Comparison of ENCODE assay signal across 8 cellular contexts in genomic region chr2:62475172-62476011, GRCh38. TPM values are rescaled to one million over a fixed set of nuclear protein-coding genes. Genes with fewer than 3 reads are reported as not detected.
DNase-seq lines count a peak whose midpoint lies in the region; ATAC-seq, FAIRE-seq and TF ChIP-seq lines count a peak whose summit lies in the region.

No MANE protein-coding gene starts in this region.

- H3K9me3 ChIP-seq in naive thymus-derived CD4-positive, alpha-beta T cell (ENCODE audit: control insufficient read depth in 2 of 3, low read length in 3 of 3), result no peaks in the 10 kb centered on the region

- intact Hi-C loops in dorsolateral prefrontal cortex (cut with DNase I), result loop anchor here in 1 of 2 donors (2.0 kb wide), 1 partner anchor 25 kb away; no protein-coding TSS in a partner anchor
- intact Hi-C loops in naive thymus-derived CD4-positive, alpha-beta T cell (cut with micrococcal nuclease), result no loop called here

- no peaks in the 10 kb centered on the region for H3K9me3 Mint-ChIP-seq in naive thymus-derived CD4-positive, alpha-beta T cell
- H3K9me3 Mint-ChIP-seq in T-helper 2 cell treated with Interferon-gamma antibody and Interleukin-4, amounts not matched to agents 5 μg/mL and 100 μg/mL, for 36 hours, result no peaks in the 10 kb centered on the region

- H3K4me3 Mint-ChIP-seq in naive thymus-derived CD4-positive, alpha-beta T cell, result peak overlapping the region in 8 of 10 donors; percentile 11 to 59 (median 52)
- H3K4me3 Mint-ChIP-seq in T-helper 2 cell treated with Interferon-gamma antibody and Interleukin-4, amounts not matched to agents 5 μg/mL and 100 μg/mL, for 36 hours, result no peak overlapping the region

- H3K4me1 Mint-ChIP-seq in naive thymus-derived CD4-positive, alpha-beta T cell, result peaks cover 0 to 11% (median 6%) of the 10 kb centered on the region in 7 donors
- no peaks in the 10 kb centered on the region for H3K4me1 Mint-ChIP-seq in T-helper 2 cell treated with Interferon-gamma antibody and Interleukin-4, amounts not matched to agents 5 μg/mL and 100 μg/mL, for 36 hours (ENCODE audit: low read depth)

- ATAC-seq in naive thymus-derived CD4-positive, alpha-beta T cell, result peak; percentile 55

- H3K27ac Mint-ChIP-seq in naive thymus-derived CD4-positive, alpha-beta T cell, result no peak overlapping the region
- H3K27ac Mint-ChIP-seq in T-helper 2 cell treated with Interferon-gamma antibody and Interleukin-4, amounts not matched to agents 5 μg/mL and 100 μg/mL, for 36 hours, result no peak overlapping the region

- H3K27me3 Mint-ChIP-seq in naive thymus-derived CD4-positive, alpha-beta T cell, result peaks cover 4 to 22% (median 9%) of the 10 kb centered on the region in 5 donors
- peaks cover 31% of the 10 kb centered on the region for H3K27me3 Mint-ChIP-seq in T-helper 2 cell treated with Interferon-gamma antibody and Interleukin-4, amounts not matched to agents 5 μg/mL and 100 μg/mL, for 36 hours (ENCODE audit: low read depth)

- peak overlapping the region; percentile 2 to 87 (median 71) for H3K27ac ChIP-seq in dorsolateral prefrontal cortex
- H3K27ac ChIP-seq in naive thymus-derived CD4-positive, alpha-beta T cell (ENCODE audit: low read depth, low read length), result no peak overlapping the region

- POLR2A ChIA-PET in naive thymus-derived CD4-positive, alpha-beta T cell (lab: Charles Lee), result no interaction called here

- H3K36me3 Mint-ChIP-seq in naive thymus-derived CD4-positive, alpha-beta T cell, result no peaks in the 10 kb centered on the region
- H3K36me3 Mint-ChIP-seq in T-helper 2 cell treated with Interferon-gamma antibody and Interleukin-4, amounts not matched to agents 5 μg/mL and 100 μg/mL, for 36 hours (ENCODE audit: low read depth), result no peaks in the 10 kb centered on the region

- no peaks in the 10 kb centered on the region for H3K36me3 ChIP-seq in naive thymus-derived CD4-positive, alpha-beta T cell (ENCODE audit: control insufficient read depth in 2 of 3, insufficient read depth in 3 of 3, low read length in 3 of 3)

- TF ChIP-seq CTCF in AG10803 (conservative IDR thresholded peaks at IDR 0.05; ENCODE audit: low read length) (no peak; the same call in 1 of the 2 replicates), dorsolateral prefrontal cortex (IDR thresholded peaks at IDR 0.05 in 54 of 56, conservative IDR thresholded peaks at IDR 0.05 in 2 of 56; ENCODE audit: low read depth in 1 of 56, partially characterized antibody in 56 of 56) (peak in 4 of 56 donors; percentile 13 to 38 (median 30))

- H3K27me3 ChIP-seq in dorsolateral prefrontal cortex, result no peaks in the 10 kb centered on the region
- H3K27me3 ChIP-seq in naive thymus-derived CD4-positive, alpha-beta T cell (ENCODE audit: control insufficient read depth in 2 of 2, insufficient read depth in 2 of 2, low read length in 2 of 2), result no peaks in the 10 kb centered on the region

- 0 out of 2 replicates have a peak overlapping the region, but pooled peaks have one; percentile 8 for H3K4me3 ChIP-seq in AG10803 (ENCODE audit: low read length)
- H3K4me3 ChIP-seq in dorsolateral prefrontal cortex, result peak overlapping the region; percentile 0 to 71 (median 50)
- H3K4me3 ChIP-seq in naive thymus-derived CD4-positive, alpha-beta T cell (ENCODE audit: low read length), result no peak overlapping the region

- DNase-seq in AG10803 (ENCODE audit: low read depth) (peak; percentile 82), NCI-H1694 (lab: John Stamatoyannopoulos, UW) (peak; percentile 73), dorsolateral prefrontal cortex (peak in 8 of 10 donors; percentile 40 to 71 (median 58)), frontal cortex (ENCODE audit: low spot score in 2 of 2) (no peak), GM19240 (ENCODE audit: insufficient read length, low spot score) (no peak), NCI-H1930 (lab: John Stamatoyannopoulos, UW) (no peak)
- DNase-seq in naive thymus-derived CD4-positive, alpha-beta T cell, result no peak
- no peak for DNase-seq in T-helper 2 cell treated with Interferon-gamma antibody and Interleukin-4, amounts not matched to agents 5 μg/mL and 100 μg/mL, for 36 hours (ENCODE audit: low spot score)

- peaks cover 0 to 14% of the 10 kb centered on the region in 2 donors for H3K4me1 ChIP-seq in naive thymus-derived CD4-positive, alpha-beta T cell (ENCODE audit: control insufficient read depth in 2 of 2, insufficient read depth in 2 of 2, low read length in 2 of 2)

- CTCF ChIA-PET in naive thymus-derived CD4-positive, alpha-beta T cell (lab: Charles Lee), result no interaction called here

- FAIRE-seq in frontal cortex (lab: Jason Lieb, UNC), result no peak

RNA-seq across cellular contexts. Expression of gene TMEM17, which starts 30.6 kb away (rescaled TPM):
- total RNA-seq in dorsolateral prefrontal cortex (1 to 10 TPM; 1.8 to 9.6 (median 5.2) TPM), frontal cortex (4.9 TPM)
- total RNA-seq in naive thymus-derived CD4-positive, alpha-beta T cell, result under 1 TPM in 1 of 5 experiments, not detected in 4; 0.15 TPM
- under 1 TPM in 1 of 2 donors, not detected in 1; 0.15 TPM for polyA plus RNA-seq in naive thymus-derived CD4-positive, alpha-beta T cell

Comparison
In these comparisons a context has a peak if more than half of its experiments do, and no peak if none do; other contexts are left out.
1. DNase-seq: peak in AG10803 (single experiment), NCI-H1694 (single experiment) and dorsolateral prefrontal cortex (8 of 10); none in naive thymus-derived CD4-positive, alpha-beta T cell (0 of 9), T-helper 2 cell treated with Interferon-gamma antibody and Interleukin-4, amounts not matched to agents 5 μg/mL and 100 μg/mL, for 36 hours (single experiment), frontal cortex (0 of 2), GM19240 (single experiment) and NCI-H1930 (0 of 2).